9 cellular contexts compared by ENCODE assay signal in genomic region chr9:72292184-72292787, GRCh38.
DNase-seq lines count a peak whose midpoint lies in the region; ATAC-seq, FAIRE-seq and TF ChIP-seq lines count a peak whose summit lies in the region.
"Had no signal": no experiment of that assay in that cellular context is flagged by ENCODE, and none has a peak within 500 bp of the region (broad histone marks: within the 10 kb centered on the region; RNA-seq: fewer than 3 reads in every experiment).

No MANE protein-coding gene starts in this region.

- no peaks in the 10 kb centered on the region for H3K9me3 Mint-ChIP-seq in CD8-positive, alpha-beta T cell
- peaks cover 20 to 24% of the 10 kb centered on the region in 2 experiments for H3K9me3 Mint-ChIP-seq in H9
- H3K9me3 Mint-ChIP-seq: IgD-negative memory B cell had no signal

- H3K4me3 Mint-ChIP-seq in CD8-positive, alpha-beta T cell, result no peak overlapping the region
- H3K4me3 Mint-ChIP-seq in H9, result no peak overlapping the region

- H3K36me3 ChIP-seq in CD8-positive, alpha-beta T cell (ENCODE audit: insufficient read depth, low read length), result no peaks in the 10 kb centered on the region

- H2BK12ac ChIP-seq in H9 (ENCODE audit: insufficient read length, low read depth, low read length), result no peak overlapping the region

- CTCF ChIA-PET in CD8-positive, alpha-beta T cell (lab: Charles Lee), result interaction anchor here (0.6 to 6.9 kb wide), 14 partner anchors 9 to 1953 kb away, joined by 3 to 42 read pairs (median 4); no protein-coding TSS in a partner anchor

- H3K23ac ChIP-seq in H9 (ENCODE audit: insufficient read length, low read depth, low read length), result no peak overlapping the region

- no peak overlapping the region for H3K27ac ChIP-seq in CD8-positive, alpha-beta T cell (ENCODE audit: low read depth, low read length)
- no peak overlapping the region for H3K27ac ChIP-seq in H9 (ENCODE audit: insufficient read length, low read depth, low read length)

- no peak overlapping the region for H2BK15ac ChIP-seq in H9 (ENCODE audit: low read depth, low read length)

- H4K5ac ChIP-seq in H9 (ENCODE audit: insufficient read length, low read depth, low read length), result no peak overlapping the region

- H3T11ph ChIP-seq in H9 (ENCODE audit: low read length), result no peak overlapping the region

- no peak overlapping the region for H3K4ac ChIP-seq in H9 (ENCODE audit: low read depth, low read length)

- H4K8ac ChIP-seq in H9 (replicated peaks; ENCODE audit: insufficient read length, low read depth, low read length), result no peak overlapping the region

- peak; percentile 68 for TF ChIP-seq CTCF in CD8-positive, alpha-beta T cell (IDR thresholded peaks at IDR 0.05)
- peak; percentile 69 for TF ChIP-seq CTCF in H9 (conservative IDR thresholded peaks at IDR 0.05)
- TF ChIP-seq CTCF in fibroblast of mammary gland (conservative IDR thresholded peaks at IDR 0.05; ENCODE audit: control insufficient read depth, insufficient read depth, low read depth, low read length), result peak; percentile 58

- no peak overlapping the region for H2AK5ac ChIP-seq in H9 (ENCODE audit: insufficient read length, low read length)

- DNase-seq in CD8-positive, alpha-beta T cell, result no peak
- DNase-seq in H9 (no peak), RCC 7860 (ENCODE audit: low spot score) (peak; percentile 47), fibroblast of mammary gland (ENCODE audit: low read depth) (peak; percentile 57), pons (ENCODE audit: low spot score) (peak; percentile 73), islet precursor cell (no peak)
- DNase-seq in activated effector memory CD4-positive, alpha-beta T cell treated with anti-CD3 and anti-CD28 coated beads, Interleukin-2, amount 50 U/mL, for 16 hours, result no peak

- H3K79me1 ChIP-seq in H9 (ENCODE audit: insufficient read depth, low read depth, low read length, poor library complexity, severe bottlenecking), result no peaks in the 10 kb centered on the region

- H3K23me2 ChIP-seq in H9 (ENCODE audit: insufficient read length, low read depth, low read length, poor library complexity, severe bottlenecking), result no peaks in the 10 kb centered on the region

- no peak overlapping the region for H2BK120ac ChIP-seq in H9 (ENCODE audit: low read depth, low read length, poor library complexity, severe bottlenecking)

- intact Hi-C loops in CD8-positive, alpha-beta T cell (cut with DNase I, micrococcal nuclease), result loop anchor here (1.0 to 5.0 kb wide), 2 partner anchors 300 to 890 kb away; no protein-coding TSS in a partner anchor

- no peaks in the 10 kb centered on the region for H3K9me3 ChIP-seq in CD8-positive, alpha-beta T cell (ENCODE audit: low read length)
- no peaks in the 10 kb centered on the region for H3K9me3 ChIP-seq in H9 (ENCODE audit: control insufficient read depth, low read depth, low read length)

- no peak overlapping the region for H3K4me3 ChIP-seq in CD8-positive, alpha-beta T cell (ENCODE audit: low read depth, low read length)
- no peak overlapping the region for H3K4me3 ChIP-seq in fibroblast of mammary gland (ENCODE audit: control insufficient read depth, low read depth, low read length)

- H3K36me3 Mint-ChIP-seq in CD8-positive, alpha-beta T cell, result no peaks in the 10 kb centered on the region
- H3K36me3 Mint-ChIP-seq in H9 (ENCODE audit: insufficient read depth in 1 of 3, low read depth in 3 of 3), result peaks cover 3 to 26% (median 8%) of the 10 kb centered on the region in 3 experiments; a peak in 6 of 7 replicates
- H3K36me3 Mint-ChIP-seq: IgD-negative memory B cell had no signal

- H2BK5ac ChIP-seq in H9 (ENCODE audit: insufficient read length, low read length), result no peak overlapping the region

- no peak overlapping the region for H3K18ac ChIP-seq in H9 (ENCODE audit: insufficient read length, low read depth, low read length)

- H4K91ac ChIP-seq in H9 (ENCODE audit: insufficient read length, low read depth, low read length), result no peak overlapping the region

- no peak for ATAC-seq in CD8-positive, alpha-beta T cell
- no peak for ATAC-seq in GM18870 (IDR thresholded peaks at IDR 0.05; ENCODE audit: unreplicated experiment)

- peaks cover 11% of the 10 kb centered on the region for H3K27me3 Mint-ChIP-seq in CD8-positive, alpha-beta T cell (ENCODE audit: low read depth)
- no peaks in the 10 kb centered on the region; the same call in 1 of the 2 replicates for H3K27me3 Mint-ChIP-seq in H9 (ENCODE audit: low read depth)
- H3K27me3 Mint-ChIP-seq: IgD-negative memory B cell had no signal

- H4K20me1 ChIP-seq in H9 (ENCODE audit: control insufficient read depth, insufficient read depth, insufficient read length), result no peaks in the 10 kb centered on the region

- no peaks in the 10 kb centered on the region for H3K4me1 ChIP-seq in CD8-positive, alpha-beta T cell (ENCODE audit: insufficient read depth, low read length)
- no peaks in the 10 kb centered on the region for H3K4me1 ChIP-seq in H9 (ENCODE audit: insufficient read depth, low read length)

- no peak for FAIRE-seq in RCC 7860 (lab: Jason Lieb, UNC)

- H3K9ac ChIP-seq in H9 (ENCODE audit: extremely low read depth, insufficient read length, low read length), result no peak overlapping the region

- H3K79me2 ChIP-seq in H9 (ENCODE audit: insufficient read depth, low read length), result no peaks in the 10 kb centered on the region

- no peak overlapping the region for H3K14ac ChIP-seq in H9 (ENCODE audit: insufficient read depth, low read length)

- no peak overlapping the region for H2BK20ac ChIP-seq in H9 (ENCODE audit: low read depth, low read length, poor library complexity, severe bottlenecking)

- no CpG with 5 or more reads among the region's 2 CpGs for WGBS in H9 (ENCODE audit: extremely low coverage, insufficient read length, low lambda C conversion rate)

- no peaks in the 10 kb centered on the region for H3K4me1 Mint-ChIP-seq in CD8-positive, alpha-beta T cell (ENCODE audit: low read depth)
- H3K4me1 Mint-ChIP-seq in H9, result peaks cover 7 to 8% of the 10 kb centered on the region in 2 experiments; a peak in 3 of 4 replicates

- H3K27ac Mint-ChIP-seq in CD8-positive, alpha-beta T cell, result no peak overlapping the region
- peak overlapping the region in 1 of 3 experiments; percentile 1; a peak in 1 of 7 replicates for H3K27ac Mint-ChIP-seq in H9

- H2AFZ ChIP-seq in H9 (ENCODE audit: low read length), result no peak overlapping the region

- H3K4me2 ChIP-seq in H9 (ENCODE audit: insufficient read depth, insufficient read length, low read length), result no peak overlapping the region

- no peaks in the 10 kb centered on the region for H3K27me3 ChIP-seq in CD8-positive, alpha-beta T cell (ENCODE audit: insufficient read depth, low read length)
- H3K27me3 ChIP-seq in H9 (ENCODE audit: insufficient read depth, low read length), result no peaks in the 10 kb centered on the region

- POLR2A ChIA-PET in CD8-positive, alpha-beta T cell (lab: Charles Lee), result no interaction called here

- no peak overlapping the region for H3K56ac ChIP-seq in H9 (ENCODE audit: insufficient read length, low read depth, low read length)

Comparison
In these comparisons a context has a peak if more than half of its experiments do, and no peak if none do; other contexts are left out.
1. DNase-seq: peak in RCC 7860 (single experiment), fibroblast of mammary gland (single experiment) and pons (single experiment); none in CD8-positive, alpha-beta T cell (0 of 7), H9 (single experiment), islet precursor cell (single experiment) and activated effector memory CD4-positive, alpha-beta T cell treated with anti-CD3 and anti-CD28 coated beads, Interleukin-2, amount 50 U/mL, for 16 hours (single experiment).
2. Peak in every context shown above with its lines, with median percentiles within 50 percentile points of each other: CTCF ChIP-seq.